ENCODE assay signal across 34 cellular contexts in the genomic region with DNA sequence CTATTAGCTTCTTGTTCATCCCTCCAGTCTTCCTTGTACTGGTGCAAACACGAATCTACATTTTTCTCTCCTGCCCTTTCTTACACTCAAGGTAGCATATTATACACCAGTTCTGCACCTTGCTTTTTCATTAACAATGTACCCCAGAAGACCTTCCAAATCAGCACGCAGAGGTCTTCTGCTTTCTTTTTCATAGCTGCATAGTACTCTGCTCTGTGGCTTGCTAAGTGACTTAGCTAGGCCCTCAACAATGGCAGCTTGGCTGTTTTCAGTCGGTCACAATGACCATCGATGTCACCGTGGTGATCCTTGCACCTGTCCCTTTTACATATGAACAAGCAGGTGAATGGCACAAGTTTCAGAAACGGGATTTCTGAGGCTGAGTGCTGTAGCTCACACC. TPM values are rescaled to one million over a fixed set of nuclear protein-coding genes. Genes with fewer than 3 reads are reported as not detected.
"Had no signal": no experiment of that assay in that cellular context is flagged by ENCODE, and none has a peak within 500 bp of the region (broad histone marks: within the 10 kb centered on the region; RNA-seq: fewer than 3 reads in every experiment).

No MANE protein-coding gene starts in this region.

- H3K27ac ChIP-seq: ascending aorta, PC-9, RWPE1, WERI-Rb-1 had no signal

- H3K9me3 ChIP-seq: ascending aorta, MG63 had no signal

- H3K4me3 ChIP-seq: ascending aorta, MG63, PC-9 had no signal

- H3K27me3 ChIP-seq: ascending aorta, MG63 had no signal

- ATAC-seq: activated CD8-positive, alpha-beta memory T cell treated with anti-CD3 and anti-CD28 coated beads, Interleukin-2, amount 10 ng/mL, durations not matched to agents 7 days and 5 days; Right ventricle myocardium inferior; SK-N-SH treated with all-trans-retinoic acid at 6 μM for 48 hours; T-cell had no signal

- H2AFZ ChIP-seq: PC-9 had no signal

- DNase-seq: activated CD4-positive, alpha-beta memory T cell treated with anti-CD3 and anti-CD28 coated beads, Interleukin-2, amount 10 ng/mL, durations not matched to agents 7 days and 5 days; activated CD4-positive, alpha-beta T cell treated with anti-CD3 and anti-CD28 coated beads for 1 hour; activated CD4-positive, alpha-beta T cell treated with anti-CD3 and anti-CD28 coated beads for 48 hours; activated CD4-positive, CD25-positive, alpha-beta regulatory T cell; activated CD8-positive, alpha-beta memory T cell treated with anti-CD3 and anti-CD28 coated beads for 24 hours; activated CD8-positive, alpha-beta memory T cell treated with anti-CD3 and anti-CD28 coated beads, Interleukin-2, amount 10 ng/mL, durations not matched to agents 7 days and 5 days; activated CD8-positive, alpha-beta memory T cell treated with anti-CD3 and anti-CD28 coated beads, Interleukin-2, amount 50 U/mL, for 48 hours; activated gamma-delta T cell; activated naive CD4-positive, alpha-beta T cell treated with Interleukin-2 at 50 U/mL for 16 hours; activated naive CD8-positive, alpha-beta T cell treated with anti-CD3 and anti-CD28 coated beads, Interleukin-2, amount 10 ng/mL, durations not matched to agents 7 days and 5 days; activated T-cell treated with anti-CD3 and anti-CD28 coated beads, Interleukin-2, amount 50 U/mL, for 48 hours; amygdala; MG63; NCI-H1048; NCI-H1105 treated with DMSO at 0.1 percent for 48 hours; NCI-H1436; NCI-H1694 treated with DMSO at 0.1 percent for 48 hours; NCI-H2029; NCI-H2171; NCI-H510A; NCI-H526; NCI-H748 treated with DMSO at 0.1 percent for 48 hours; NK-92 treated with Interleukin-12 subunit alpha and Interleukin-12 subunit beta, amount 100 ng/mL, for 24 hours; PC-9; SIG-M5; T-cell; T-helper 2 cell; T-helper 9 cell; WERI-Rb-1 had no signal

- H3K36me3 ChIP-seq: ascending aorta, MG63, WERI-Rb-1 had no signal

- FAIRE-seq: RCC 7860 had no signal

- H3K4me2 ChIP-seq: PC-9 had no signal

RNA-seq across cellular contexts. Expression of a gene that starts 30.6 kb away (rescaled TPM):
- total RNA-seq: activated CD4-positive, alpha-beta memory T cell treated with anti-CD3 and anti-CD28 coated beads, Interleukin-2, amount 10 ng/mL, durations not matched to agents 7 days and 5 days; activated CD8-positive, alpha-beta memory T cell treated with anti-CD3 and anti-CD28 coated beads, Interleukin-2, amount 10 ng/mL, durations not matched to agents 7 days and 5 days; activated naive CD8-positive, alpha-beta T cell treated with anti-CD3 and anti-CD28 coated beads, Interleukin-2, amount 10 ng/mL, durations not matched to agents 7 days and 5 days; ascending aorta had no signal
